ENCODE assay signal across 13 cellular contexts in genomic region chr6:126337323-126337722, GRCh38. TPM values are rescaled to one million over a fixed set of nuclear protein-coding genes. Genes with fewer than 3 reads are reported as not detected.
DNase-seq lines count a peak whose midpoint lies in the region; ATAC-seq and TF ChIP-seq lines count a peak whose summit lies in the region.
"Had no signal": no experiment of that assay in that cellular context is flagged by ENCODE, and none has a peak within 500 bp of the region (broad histone marks: within the 10 kb centered on the region; RNA-seq: fewer than 3 reads in every experiment).

No MANE protein-coding gene starts in this region.

- no peak overlapping the region for H3K9ac ChIP-seq in liver (ENCODE audit: low read depth in 1 of 2, low read length in 2 of 2)

- 31 to 44% (median 37%) methylated on average over 3 of the region's 3 CpGs for WGBS in heart left ventricle, 4 donors
- 51% methylated on average over 3 of the region's 3 CpGs for WGBS in liver

- H3K36me3 Mint-ChIP-seq in stimulated activated naive B cell treated with anti-CD40 and anti-IgM and Interleukin-4, amounts not matched to agents 10 μg/mL and 1 μg/mL and 100 μg/mL, for 72 hours = no peaks in the 10 kb centered on the region
- H3K36me3 Mint-ChIP-seq in endothelial cell (ENCODE audit: low read depth, unreplicated experiment) = no peaks in the 10 kb centered on the region
- H3K36me3 Mint-ChIP-seq: activated naive CD8-positive, alpha-beta T cell had no signal

- no peaks in the 10 kb centered on the region for H3K27me3 ChIP-seq in heart left ventricle
- H3K27me3 ChIP-seq in left ventricle myocardium inferior (ENCODE audit: low read depth) = peaks cover 5% of the 10 kb centered on the region
- no peaks in the 10 kb centered on the region for H3K27me3 ChIP-seq in breast epithelium
- H3K27me3 ChIP-seq in liver (ENCODE audit: control insufficient read depth in 4 of 4, insufficient read depth in 4 of 4, low read length in 3 of 4) = no peaks in the 10 kb centered on the region
- H3K27me3 ChIP-seq in BE2C = no peaks in the 10 kb centered on the region

- H3K27ac ChIP-seq in heart left ventricle (no peak overlapping the region), left ventricle myocardium inferior (replicated peaks) (no peak overlapping the region), breast epithelium (peak overlapping the region; percentile 63 to 69), liver (ENCODE audit: low read depth in 1 of 2, low read length in 2 of 2) (peak overlapping the region; percentile 10 to 35)
- H3K27ac ChIP-seq: prostate gland had no signal

- DNase-seq in heart left ventricle = no peak
- no peak for DNase-seq in left ventricle myocardium inferior
- DNase-seq in breast epithelium (ENCODE audit: low spot score in 2 of 2) = peak in 1 of 2 donors; percentile 40
- DNase-seq in stimulated activated naive B cell treated with anti-CD40 and anti-IgM and Interleukin-4, amounts not matched to agents 10 μg/mL and 1 μg/mL and 100 μg/mL, for 72 hours = no peak
- no peak for DNase-seq in BE2C
- no peak for DNase-seq in endothelial cell (ENCODE audit: low spot score)
- DNase-seq: activated CD4-positive, alpha-beta T cell treated with anti-CD3 and anti-CD28 coated beads, Interleukin-2, amount 10 ng/mL, durations not matched to agents 7 days and 5 days; effector memory CD8-positive, alpha-beta T cell; SHP77 treated with DMSO at 0.1 percent for 48 hours had no signal

- H3K4me1 Mint-ChIP-seq in stimulated activated naive B cell treated with anti-CD40 and anti-IgM and Interleukin-4, amounts not matched to agents 10 μg/mL and 1 μg/mL and 100 μg/mL, for 72 hours = peaks cover 5 to 6% of the 10 kb centered on the region in 2 donors
- H3K4me1 Mint-ChIP-seq in endothelial cell (ENCODE audit: unreplicated experiment) = peaks cover 11% of the 10 kb centered on the region

- no peak for TF ChIP-seq CTCF in heart left ventricle (IDR thresholded peaks at IDR 0.05)
- no peak for TF ChIP-seq CTCF in left ventricle myocardium inferior (IDR thresholded peaks at IDR 0.05; ENCODE audit: borderline replicate concordance)
- TF ChIP-seq CTCF in breast epithelium (IDR thresholded peaks at IDR 0.05) = no peak
- TF ChIP-seq CTCF in liver (IDR thresholded peaks at IDR 0.05; ENCODE audit: low read depth, low read length, missing input control) = no peak
- TF ChIP-seq CTCF in BE2C (IDR thresholded peaks at IDR 0.05; ENCODE audit: low read depth, low read length) = no peak
- TF ChIP-seq CTCF in endothelial cell (IDR thresholded peaks at IDR 0.05; ENCODE audit: unreplicated experiment) = no peak

- TF ChIP-seq POLR2A in heart left ventricle (IDR thresholded peaks at IDR 0.05) = no peak
- TF ChIP-seq POLR2A in breast epithelium (IDR thresholded peaks at IDR 0.05) = no peak

- H3K9me3 Mint-ChIP-seq in stimulated activated naive B cell treated with anti-CD40 and anti-IgM and Interleukin-4, amounts not matched to agents 10 μg/mL and 1 μg/mL and 100 μg/mL, for 72 hours = peaks cover 0 to under 1% of the 10 kb centered on the region in 2 donors
- H3K9me3 Mint-ChIP-seq in endothelial cell (ENCODE audit: unreplicated experiment) = no peaks in the 10 kb centered on the region
- H3K9me3 Mint-ChIP-seq: activated CD4-positive, alpha-beta T cell treated with anti-CD3 and anti-CD28 coated beads, Interleukin-2, amount 10 ng/mL, durations not matched to agents 7 days and 5 days; effector memory CD8-positive, alpha-beta T cell had no signal

- no peak overlapping the region for H3K27ac Mint-ChIP-seq in stimulated activated naive B cell treated with anti-CD40 and anti-IgM and Interleukin-4, amounts not matched to agents 10 μg/mL and 1 μg/mL and 100 μg/mL, for 72 hours
- H3K27ac Mint-ChIP-seq in endothelial cell (ENCODE audit: unreplicated experiment) = no peak overlapping the region
- H3K27ac Mint-ChIP-seq: activated CD4-positive, alpha-beta T cell treated with anti-CD3 and anti-CD28 coated beads, Interleukin-2, amount 10 ng/mL, durations not matched to agents 7 days and 5 days; activated naive CD8-positive, alpha-beta T cell; effector memory CD8-positive, alpha-beta T cell had no signal

- peaks cover 0 to 2% of the 10 kb centered on the region in 2 donors for H3K27me3 Mint-ChIP-seq in stimulated activated naive B cell treated with anti-CD40 and anti-IgM and Interleukin-4, amounts not matched to agents 10 μg/mL and 1 μg/mL and 100 μg/mL, for 72 hours
- no peaks in the 10 kb centered on the region for H3K27me3 Mint-ChIP-seq in endothelial cell (ENCODE audit: unreplicated experiment)
- H3K27me3 Mint-ChIP-seq: activated naive CD8-positive, alpha-beta T cell; effector memory CD8-positive, alpha-beta T cell had no signal

- H3K4me1 ChIP-seq in heart left ventricle = peaks cover 0 to 16% (median 8%) of the 10 kb centered on the region in 12 donors
- peaks cover 21% of the 10 kb centered on the region for H3K4me1 ChIP-seq in left ventricle myocardium inferior
- peaks cover 0 to 9% of the 10 kb centered on the region in 2 donors for H3K4me1 ChIP-seq in breast epithelium
- peaks cover 5 to 14% (median 11%) of the 10 kb centered on the region in 4 donors for H3K4me1 ChIP-seq in liver (ENCODE audit: control insufficient read depth in 4 of 4, insufficient read depth in 4 of 4, low read length in 3 of 4)
- H3K4me1 ChIP-seq in BE2C = no peaks in the 10 kb centered on the region

- TF ChIP-seq RAD21 in liver (IDR thresholded peaks at IDR 0.05) = peak; percentile 29 to 42

- H3K4me3 ChIP-seq in heart left ventricle (no peak overlapping the region), left ventricle myocardium inferior (no peak overlapping the region), breast epithelium (no peak overlapping the region), liver (ENCODE audit: low read depth in 1 of 3, low read length in 3 of 3) (no peak overlapping the region), BE2C (ENCODE audit: low read depth, low read length) (no peak overlapping the region)
- H3K4me3 ChIP-seq: prostate gland had no signal

- H3K9me3 ChIP-seq in heart left ventricle (no peaks in the 10 kb centered on the region), left ventricle myocardium inferior (replicated peaks) (no peaks in the 10 kb centered on the region), breast epithelium (no peaks in the 10 kb centered on the region), liver (ENCODE audit: control insufficient read depth in 4 of 4, low read length in 3 of 4) (no peaks in the 10 kb centered on the region), BE2C (no peaks in the 10 kb centered on the region)
- H3K9me3 ChIP-seq: prostate gland had no signal

- no peak overlapping the region for H3K4me3 Mint-ChIP-seq in stimulated activated naive B cell treated with anti-CD40 and anti-IgM and Interleukin-4, amounts not matched to agents 10 μg/mL and 1 μg/mL and 100 μg/mL, for 72 hours
- H3K4me3 Mint-ChIP-seq in endothelial cell (ENCODE audit: unreplicated experiment) = no peak overlapping the region
- H3K4me3 Mint-ChIP-seq: activated CD4-positive, alpha-beta T cell treated with anti-CD3 and anti-CD28 coated beads, Interleukin-2, amount 10 ng/mL, durations not matched to agents 7 days and 5 days; activated naive CD8-positive, alpha-beta T cell; effector memory CD8-positive, alpha-beta T cell had no signal

- no peaks in the 10 kb centered on the region for H3K36me3 ChIP-seq in heart left ventricle
- no peaks in the 10 kb centered on the region for H3K36me3 ChIP-seq in left ventricle myocardium inferior
- no peaks in the 10 kb centered on the region for H3K36me3 ChIP-seq in breast epithelium
- H3K36me3 ChIP-seq in liver (ENCODE audit: control insufficient read depth in 4 of 4, insufficient read depth in 3 of 4, low read depth in 1 of 4, low read length in 3 of 4) = no peaks in the 10 kb centered on the region
- H3K36me3 ChIP-seq in BE2C = 0 out of 2 replicates have a peak, but pooled peaks cover 2% of the 10 kb centered on the region
- H3K36me3 ChIP-seq: prostate gland had no signal

- peak in 3 of 4 donors; percentile 40 to 82 (median 65) for ATAC-seq in heart left ventricle
- ATAC-seq in stimulated activated naive B cell treated with anti-CD40 and anti-IgM and Interleukin-4, amounts not matched to agents 10 μg/mL and 1 μg/mL and 100 μg/mL, for 72 hours (replicated peaks) = no peak
- no peak for ATAC-seq in GM21825 (IDR thresholded peaks at IDR 0.05; ENCODE audit: unreplicated experiment)
- ATAC-seq: effector memory CD8-positive, alpha-beta T cell had no signal

- intact Hi-C loops in heart left ventricle (cut with DNase I) (no loop called here), left ventricle myocardium inferior (cut with micrococcal nuclease) (no loop called here), breast epithelium (cut with DNase I; ENCODE audit: low total_unique reads) (no loop called here)

TF ChIP-seq in liver, 16 proteins besides CTCF, POLR2A, EP300 and RAD21 (continues in another document):
- TF ChIP-seq GABPA (IDR thresholded peaks at IDR 0.05 in 1 of 2, conservative IDR thresholded peaks at IDR 0.05 in 1 of 2) = peak in 1 of 2 donors; percentile 28

RNA-seq across cellular contexts. Expression of gene CENPW, which starts 2.6 kb away (rescaled TPM):
- total RNA-seq in heart left ventricle = 1 to 10 TPM in 3 of 9 donors, under 1 TPM in 2, not detected in 4; 0.39 to 7.9 (median 1.3) TPM
- polyA plus RNA-seq in heart left ventricle = under 1 TPM; 0.57 to 0.78 TPM
- 1.2 TPM for total RNA-seq in left ventricle myocardium inferior
- 1 to 10 TPM in 2 of 3 donors, not detected in 1; 3.3 to 3.8 TPM for total RNA-seq in breast epithelium
- total RNA-seq in liver = 1 to 10 TPM in 1 of 2 donors, under 1 TPM in 1; 0.67 to 8.3 TPM
- polyA plus RNA-seq in liver = 1 to 10 TPM; 1.7 to 2.7 TPM
- polyA plus RNA-seq in BE2C (2012; ENCODE audit: insufficient read depth, insufficient read length, low read depth) = 6.6 TPM
- 34.0 TPM for total RNA-seq in endothelial cell (ENCODE audit: unreplicated experiment)

Comparison
In these comparisons a context has a peak if more than half of its experiments do, and no peak if none do; other contexts are left out.
1. ATAC-seq: peak in heart left ventricle (3 of 4); none in stimulated activated naive B cell treated with anti-CD40 and anti-IgM and Interleukin-4, amounts not matched to agents 10 μg/mL and 1 μg/mL and 100 μg/mL, for 72 hours (0 of 2) and GM21825 (single experiment).
2. H3K27ac ChIP-seq: peak in breast epithelium (2 of 2) and liver (2 of 2); none in heart left ventricle (0 of 12) and left ventricle myocardium inferior (single experiment).